Comparison of ENCODE assay signal across 8 cellular contexts in the genomic region with DNA sequence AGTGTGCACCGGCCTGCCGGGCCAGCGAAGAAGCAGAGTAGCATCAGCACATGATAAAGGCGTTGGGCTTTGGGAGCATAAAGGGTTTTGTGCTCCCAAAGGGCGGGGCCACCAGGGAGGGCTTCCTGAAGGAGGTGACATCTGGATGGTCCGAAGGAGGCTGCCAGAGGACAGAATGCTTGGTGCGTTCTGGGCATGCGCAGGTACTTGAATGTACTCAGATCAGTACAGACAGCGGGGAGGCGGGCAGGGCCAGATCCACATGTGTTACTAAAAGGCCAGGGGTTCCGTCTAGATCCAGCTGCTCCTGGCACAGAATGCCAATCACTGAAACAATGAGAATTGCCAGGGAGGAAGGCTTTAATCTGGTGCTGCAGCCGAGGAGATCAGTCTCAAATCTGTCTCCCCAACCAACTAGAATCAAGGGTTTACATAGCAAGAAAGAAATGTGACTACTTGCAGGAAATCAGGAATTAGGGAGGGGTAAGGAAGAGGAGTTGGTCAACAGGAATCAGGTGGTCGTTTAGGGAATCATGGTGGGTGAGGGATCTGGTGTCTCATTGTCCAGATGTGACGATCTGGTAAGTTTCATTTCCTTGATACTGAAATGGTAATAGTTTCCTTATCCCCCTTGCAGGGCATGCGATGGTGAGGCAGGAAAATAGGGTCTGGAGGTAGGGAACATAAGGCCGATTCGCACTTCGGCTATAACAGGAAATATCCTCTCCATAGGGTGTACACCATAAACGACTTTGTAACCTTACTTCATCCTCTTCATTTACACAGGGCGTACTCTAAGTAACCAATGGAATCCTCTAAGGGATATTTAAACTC. TPM values are rescaled to one million over a fixed set of nuclear protein-coding genes. Genes with fewer than 3 reads are reported as not detected.
DNase-seq lines count a peak whose midpoint lies in the region; ATAC-seq and TF ChIP-seq lines count a peak whose summit lies in the region.

A gene with protein sequence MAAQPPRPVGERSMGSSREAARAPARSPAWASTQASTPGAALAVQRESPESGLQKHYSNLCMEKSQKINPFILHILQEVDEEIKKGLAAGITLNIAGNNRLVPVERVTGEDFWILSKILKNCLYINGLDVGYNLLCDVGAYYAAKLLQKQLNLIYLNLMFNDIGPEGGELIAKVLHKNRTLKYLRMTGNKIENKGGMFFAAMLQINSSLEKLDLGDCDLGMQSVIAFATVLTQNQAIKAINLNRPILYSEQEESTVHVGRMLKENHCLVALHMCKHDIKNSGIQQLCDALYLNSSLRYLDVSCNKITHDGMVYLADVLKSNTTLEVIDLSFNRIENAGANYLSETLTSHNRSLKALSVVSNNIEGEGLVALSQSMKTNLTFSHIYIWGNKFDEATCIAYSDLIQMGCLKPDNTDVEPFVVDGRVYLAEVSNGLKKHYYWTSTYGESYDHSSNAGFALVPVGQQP (minus strand): TSS at position 61 of the 834 bp plus-strand sequence. CDS start 356 bp downstream, outside the sequence.
A gene (plus strand): TSS at position 27 of the 834 bp plus-strand sequence. CDS start 9,052 bp downstream, outside the sequence.

- peak within 1 kb of the TSS; percentile 28 for H3K27ac Mint-ChIP-seq in endothelial cell (ENCODE audit: unreplicated experiment)

- peak within 1 kb of the TSS; percentile 90 for H3K4me3 Mint-ChIP-seq in endothelial cell (ENCODE audit: unreplicated experiment)

- TF ChIP-seq CTCF in 22Rv1 (IDR thresholded peaks at IDR 0.05) (no peak), endothelial cell (IDR thresholded peaks at IDR 0.05; ENCODE audit: unreplicated experiment) (no peak)

- ATAC-seq in GM18867 (IDR thresholded peaks at IDR 0.05; ENCODE audit: unreplicated experiment): peak; percentile 61
- ATAC-seq in HG03139 (IDR thresholded peaks at IDR 0.05; ENCODE audit: unreplicated experiment): peak; percentile 50

- H3K27me3 Mint-ChIP-seq in endothelial cell (ENCODE audit: unreplicated experiment): peaks cover 3% of the 10 kb centered on the region

- H3K4me1 Mint-ChIP-seq in endothelial cell (ENCODE audit: unreplicated experiment): peaks cover 19% of the 10 kb centered on the region

- peak; percentile 98 for DNase-seq in NCI-H524 (lab: John Stamatoyannopoulos, UW)
- DNase-seq in activated CD4-positive, alpha-beta T cell treated with anti-CD3 and anti-CD28 coated beads, Interleukin-2, amount 50 U/mL, for 48 hours: peak; percentile 79 to 86
- peak; percentile 67 for DNase-seq in endothelial cell (ENCODE audit: low spot score)
- DNase-seq in middle frontal gyrus (ENCODE audit: extremely low spot score, low spot score): peak; percentile 47
- peak; percentile 73 for DNase-seq in stimulated activated CD8-positive, alpha-beta memory T cell treated with anti-CD3 and anti-CD28 coated beads, Interleukin-2, amount 100 ng/mL, for 48 hours (ENCODE audit: low read depth in 2 of 2)

- H3K27ac ChIP-seq in 22Rv1: peak within 1 kb of the TSS; percentile 57

- H3K9me3 Mint-ChIP-seq in endothelial cell (ENCODE audit: unreplicated experiment): peaks cover 4% of the 10 kb centered on the region

- H3K36me3 Mint-ChIP-seq in endothelial cell (ENCODE audit: low read depth, unreplicated experiment): peaks cover 13% of the 10 kb centered on the region

RNA-seq across cellular contexts. Expression of the first gene that starts in this region (rescaled TPM):
- 5.6 TPM for total RNA-seq in endothelial cell (ENCODE audit: unreplicated experiment)

RNA-seq across cellular contexts. Expression of the second gene that starts in this region (rescaled TPM):
- total RNA-seq in endothelial cell (ENCODE audit: unreplicated experiment): 0.38 TPM

Comparison
In these comparisons a context has a peak if more than half of its experiments do, and no peak if none do; other contexts are left out.
1. Peak in every context shown above with its lines: DNase-seq, ATAC-seq and H3K27ac ChIP-seq.
2. DNase-seq: peak in every context shown above with its lines; median percentile 98 in NCI-H524; 82 in activated CD4-positive, alpha-beta T cell treated with anti-CD3 and anti-CD28 coated beads, Interleukin-2, amount 50 U/mL, for 48 hours; 73 in stimulated activated CD8-positive, alpha-beta memory T cell treated with anti-CD3 and anti-CD28 coated beads, Interleukin-2, amount 100 ng/mL, for 48 hours; 67 in endothelial cell; 47 in middle frontal gyrus.